In the genomic region with DNA sequence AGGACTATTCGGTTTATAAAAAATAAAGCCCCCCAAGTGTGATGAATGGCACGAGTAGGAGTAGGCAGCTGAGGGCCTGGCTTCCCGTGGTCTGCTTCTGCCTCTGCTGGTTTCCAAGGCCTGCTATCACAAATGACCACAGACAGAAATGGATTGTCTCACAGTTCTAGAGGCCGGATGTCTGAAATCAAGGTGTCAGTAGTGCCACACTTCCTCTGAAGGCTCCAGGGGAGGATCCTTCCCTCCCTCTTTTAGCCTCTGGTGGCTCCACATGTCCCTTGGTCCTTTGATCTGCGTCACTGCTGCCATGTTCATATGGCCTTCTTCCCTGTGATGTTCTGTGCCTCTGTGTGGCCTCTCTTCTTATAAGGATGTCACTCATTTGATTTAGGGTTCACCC, we compare ENCODE assay signal across 15 cellular contexts. TPM values are rescaled to one million over a fixed set of nuclear protein-coding genes. Genes with fewer than 3 reads are reported as not detected.
DNase-seq lines count a peak whose midpoint lies in the region; ATAC-seq and TF ChIP-seq lines count a peak whose summit lies in the region.
"Had no signal": no experiment of that assay in that cellular context is flagged by ENCODE, and none has a peak within 500 bp of the region (broad histone marks: within the 10 kb centered on the region; RNA-seq: fewer than 3 reads in every experiment).

No MANE protein-coding gene starts in this region.

- H3K27ac Mint-ChIP-seq in activated CD8-positive, alpha-beta memory T cell treated with anti-CD3 and anti-CD28 coated beads, Interleukin-2, amount 10 ng/mL, durations not matched to agents 7 days and 5 days, result no peak overlapping the region
- H3K27ac Mint-ChIP-seq in immature natural killer cell, result peak overlapping the region in 4 of 6 donors; percentile 7 to 73 (median 48)
- H3K27ac Mint-ChIP-seq in stimulated activated naive B cell treated with anti-CD40 and anti-IgM and Interleukin-4, amounts not matched to agents 10 μg/mL and 1 μg/mL and 100 μg/mL, for 72 hours, result peak overlapping the region; percentile 68
- H3K27ac Mint-ChIP-seq: activated naive CD8-positive, alpha-beta T cell treated with anti-CD3 and anti-CD28 coated beads for 36 hours had no signal

- H3K4me3 Mint-ChIP-seq in activated CD8-positive, alpha-beta memory T cell treated with anti-CD3 and anti-CD28 coated beads, Interleukin-2, amount 10 ng/mL, durations not matched to agents 7 days and 5 days, result no peak overlapping the region
- no peak overlapping the region for H3K4me3 Mint-ChIP-seq in immature natural killer cell
- no peak overlapping the region for H3K4me3 Mint-ChIP-seq in stimulated activated naive B cell treated with anti-CD40 and anti-IgM and Interleukin-4, amounts not matched to agents 10 μg/mL and 1 μg/mL and 100 μg/mL, for 72 hours
- H3K4me3 Mint-ChIP-seq: activated naive CD8-positive, alpha-beta T cell treated with anti-CD3 and anti-CD28 coated beads for 36 hours; naive B cell had no signal

- no peak for DNase-seq in activated CD8-positive, alpha-beta memory T cell treated with anti-CD3 and anti-CD28 coated beads, Interleukin-2, amount 10 ng/mL, durations not matched to agents 7 days and 5 days
- DNase-seq in activated CD8-positive, alpha-beta memory T cell treated with anti-CD3 and anti-CD28 coated beads for 24 hours, result no peak
- DNase-seq in UCSD-AML1 (lab: John Stamatoyannopoulos, UW; ENCODE audit: unreplicated experiment), result peak; percentile 51
- peak; percentile 34 to 46 (median 36) for DNase-seq in immature natural killer cell
- no peak for DNase-seq in stimulated activated naive B cell treated with anti-CD40 and anti-IgM and Interleukin-4, amounts not matched to agents 10 μg/mL and 1 μg/mL and 100 μg/mL, for 72 hours
- DNase-seq in stimulated activated naive CD4-positive, alpha-beta T cell treated with Interleukin-2 at 50 U/mL for 16 hours (lab: John Stamatoyannopoulos, UW), result no peak
- DNase-seq: activated naive CD8-positive, alpha-beta T cell treated with anti-CD3 and anti-CD28 coated beads for 36 hours; Caco-2; dermis blood vessel endothelial cell; naive B cell; SJCRH30 had no signal

- CTCF ChIA-PET in activated CD8-positive, alpha-beta memory T cell treated with anti-CD3 and anti-CD28 coated beads, Interleukin-2, amount 10 ng/mL, durations not matched to agents 7 days and 5 days (lab: Charles Lee), result interaction anchor here (0.7 to 2.2 kb wide), 14 partner anchors 15 to 418 kb away, joined by 3 to 9 read pairs (median 5); no protein-coding TSS in a partner anchor

- H3K9me3 Mint-ChIP-seq in activated CD8-positive, alpha-beta memory T cell treated with anti-CD3 and anti-CD28 coated beads, Interleukin-2, amount 10 ng/mL, durations not matched to agents 7 days and 5 days (ENCODE audit: low read depth), result no peaks in the 10 kb centered on the region
- no peaks in the 10 kb centered on the region for H3K9me3 Mint-ChIP-seq in immature natural killer cell
- H3K9me3 Mint-ChIP-seq in stimulated activated naive B cell treated with anti-CD40 and anti-IgM and Interleukin-4, amounts not matched to agents 10 μg/mL and 1 μg/mL and 100 μg/mL, for 72 hours, result no peaks in the 10 kb centered on the region
- H3K9me3 Mint-ChIP-seq: activated naive CD8-positive, alpha-beta T cell treated with anti-CD3 and anti-CD28 coated beads for 36 hours; naive B cell had no signal

- H3K27me3 Mint-ChIP-seq in activated CD8-positive, alpha-beta memory T cell treated with anti-CD3 and anti-CD28 coated beads, Interleukin-2, amount 10 ng/mL, durations not matched to agents 7 days and 5 days, result peaks cover 17% of the 10 kb centered on the region
- H3K27me3 Mint-ChIP-seq in immature natural killer cell (ENCODE audit: low read depth in 3 of 3), result peaks cover 0 to 14% (median 3%) of the 10 kb centered on the region in 3 donors
- H3K27me3 Mint-ChIP-seq in stimulated activated naive B cell treated with anti-CD40 and anti-IgM and Interleukin-4, amounts not matched to agents 10 μg/mL and 1 μg/mL and 100 μg/mL, for 72 hours, result no peaks in the 10 kb centered on the region
- H3K27me3 Mint-ChIP-seq: activated naive CD8-positive, alpha-beta T cell treated with anti-CD3 and anti-CD28 coated beads for 36 hours; naive B cell had no signal

- peaks cover 24% of the 10 kb centered on the region for H3K4me1 Mint-ChIP-seq in activated CD8-positive, alpha-beta memory T cell treated with anti-CD3 and anti-CD28 coated beads, Interleukin-2, amount 10 ng/mL, durations not matched to agents 7 days and 5 days
- peaks cover 29 to 34% of the 10 kb centered on the region in 2 donors for H3K4me1 Mint-ChIP-seq in immature natural killer cell
- H3K4me1 Mint-ChIP-seq in stimulated activated naive B cell treated with anti-CD40 and anti-IgM and Interleukin-4, amounts not matched to agents 10 μg/mL and 1 μg/mL and 100 μg/mL, for 72 hours, result peaks cover 18 to 40% of the 10 kb centered on the region in 2 donors

- no peaks in the 10 kb centered on the region for H3K36me3 Mint-ChIP-seq in activated CD8-positive, alpha-beta memory T cell treated with anti-CD3 and anti-CD28 coated beads, Interleukin-2, amount 10 ng/mL, durations not matched to agents 7 days and 5 days
- H3K36me3 Mint-ChIP-seq in immature natural killer cell, result no peaks in the 10 kb centered on the region
- peaks cover 34 to 55% of the 10 kb centered on the region in 2 donors for H3K36me3 Mint-ChIP-seq in stimulated activated naive B cell treated with anti-CD40 and anti-IgM and Interleukin-4, amounts not matched to agents 10 μg/mL and 1 μg/mL and 100 μg/mL, for 72 hours
- H3K36me3 Mint-ChIP-seq: activated naive CD8-positive, alpha-beta T cell treated with anti-CD3 and anti-CD28 coated beads for 36 hours had no signal

- ATAC-seq in activated CD8-positive, alpha-beta memory T cell treated with anti-CD3 and anti-CD28 coated beads, Interleukin-2, amount 10 ng/mL, durations not matched to agents 7 days and 5 days, result peak; percentile 22
- ATAC-seq in stimulated activated naive B cell treated with anti-CD40 and anti-IgM and Interleukin-4, amounts not matched to agents 10 μg/mL and 1 μg/mL and 100 μg/mL, for 72 hours (replicated peaks), result peak in 1 of 2 donors; percentile 12
- no peak for ATAC-seq in SK-N-SH treated with all-trans-retinoic acid at 6 μM for 48 hours
- ATAC-seq in GM19035 (IDR thresholded peaks at IDR 0.05; ENCODE audit: unreplicated experiment), result no peak

TF ChIP-seq in SK-N-SH treated with all-trans-retinoic acid at 6 μM for 48 hours, 23 proteins besides CTCF, POLR2A, EP300 and RAD21 (continues in another document):
- TF ChIP-seq, protein P1, sequence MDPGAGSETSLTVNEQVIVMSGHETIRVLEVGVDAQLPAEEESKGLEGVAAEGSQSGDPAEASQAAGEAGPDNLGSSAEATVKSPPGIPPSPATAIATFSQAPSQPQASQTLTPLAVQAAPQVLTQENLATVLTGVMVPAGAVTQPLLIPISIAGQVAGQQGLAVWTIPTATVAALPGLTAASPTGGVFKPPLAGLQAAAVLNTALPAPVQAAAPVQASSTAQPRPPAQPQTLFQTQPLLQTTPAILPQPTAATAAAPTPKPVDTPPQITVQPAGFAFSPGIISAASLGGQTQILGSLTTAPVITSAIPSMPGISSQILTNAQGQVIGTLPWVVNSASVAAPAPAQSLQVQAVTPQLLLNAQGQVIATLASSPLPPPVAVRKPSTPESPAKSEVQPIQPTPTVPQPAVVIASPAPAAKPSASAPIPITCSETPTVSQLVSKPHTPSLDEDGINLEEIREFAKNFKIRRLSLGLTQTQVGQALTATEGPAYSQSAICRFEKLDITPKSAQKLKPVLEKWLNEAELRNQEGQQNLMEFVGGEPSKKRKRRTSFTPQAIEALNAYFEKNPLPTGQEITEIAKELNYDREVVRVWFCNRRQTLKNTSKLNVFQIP (CRISPR knock-in tag; IDR thresholded peaks at IDR 0.05; ENCODE audit: borderline replicate concordance, low read depth), result no peak
- TF ChIP-seq SNAI2 (CRISPR knock-in tag; IDR thresholded peaks at IDR 0.05), result no peak
- TF ChIP-seq CSDC2 (CRISPR knock-in tag; IDR thresholded peaks at IDR 0.05), result no peak
- TF ChIP-seq ARNTL (CRISPR knock-in tag; IDR thresholded peaks at IDR 0.05; ENCODE audit: borderline replicate concordance, low read depth), result no peak
- no peak for TF ChIP-seq ESRRG (CRISPR knock-in tag; IDR thresholded peaks at IDR 0.05)
- no peak for TF ChIP-seq BACH2 (CRISPR knock-in tag; IDR thresholded peaks at IDR 0.05; ENCODE audit: borderline replicate concordance)
- TF ChIP-seq PPARA (CRISPR knock-in tag; IDR thresholded peaks at IDR 0.05; ENCODE audit: borderline replicate concordance), result no peak
- TF ChIP-seq CREB5 (CRISPR knock-in tag; IDR thresholded peaks at IDR 0.05; ENCODE audit: low read depth), result no peak
- no peak for TF ChIP-seq ZNF565 (CRISPR knock-in tag; conservative IDR thresholded peaks at IDR 0.05; ENCODE audit: low read depth)

RNA-seq across cellular contexts. Expression of gene PRKACG, which starts 15.1 kb away (rescaled TPM):
- not detected for total RNA-seq in activated CD8-positive, alpha-beta memory T cell treated with anti-CD3 and anti-CD28 coated beads, Interleukin-2, amount 10 ng/mL, durations not matched to agents 7 days and 5 days
- not detected for polyA plus RNA-seq in immature natural killer cell
- total RNA-seq: activated naive CD8-positive, alpha-beta T cell treated with anti-CD3 and anti-CD28 coated beads for 36 hours; Caco-2; dermis blood vessel endothelial cell; HT1080; SJCRH30; thoracic aorta had no signal

RNA-seq across cellular contexts. Expression of gene FXN, which starts 36.7 kb away (rescaled TPM):
- total RNA-seq in activated CD8-positive, alpha-beta memory T cell treated with anti-CD3 and anti-CD28 coated beads, Interleukin-2, amount 10 ng/mL, durations not matched to agents 7 days and 5 days, result 10 to 100 TPM; 19.9 to 33.9 TPM
- polyA plus RNA-seq in immature natural killer cell, result 10 to 100 TPM; 46.3 to 68.9 (median 59.1) TPM

Comparison
In these comparisons a context has a peak if more than half of its experiments do, and no peak if none do; other contexts are left out.
1. DNase-seq: peak in UCSD-AML1 (single experiment) and immature natural killer cell (3 of 3); none in activated CD8-positive, alpha-beta memory T cell treated with anti-CD3 and anti-CD28 coated beads, Interleukin-2, amount 10 ng/mL, durations not matched to agents 7 days and 5 days (single experiment), activated CD8-positive, alpha-beta memory T cell treated with anti-CD3 and anti-CD28 coated beads for 24 hours (single experiment), stimulated activated naive B cell treated with anti-CD40 and anti-IgM and Interleukin-4, amounts not matched to agents 10 μg/mL and 1 μg/mL and 100 μg/mL, for 72 hours (single experiment) and stimulated activated naive CD4-positive, alpha-beta T cell treated with Interleukin-2 at 50 U/mL for 16 hours (single experiment).